Comparison of ENCODE assay signal across 8 cellular contexts in genomic region chr3:197737749-197738462, GRCh38. TPM values are rescaled to one million over a fixed set of nuclear protein-coding genes. Genes with fewer than 3 reads are reported as not detected.
DNase-seq lines count a peak whose midpoint lies in the region; TF ChIP-seq lines count a peak whose summit lies in the region.

No MANE protein-coding gene starts in this region.

- H3K36me3 ChIP-seq in OCI-LY7 (ENCODE audit: insufficient read depth, low read length) = peaks cover 9% of the 10 kb centered on the region
- H3K36me3 ChIP-seq in rectal smooth muscle tissue (ENCODE audit: control insufficient read depth, insufficient read depth, low read length) = no peaks in the 10 kb centered on the region

- H3K4me2 ChIP-seq in OCI-LY7 (ENCODE audit: low read length) = peak overlapping the region; percentile 87

- no peak for DNase-seq in GM12864 (ENCODE audit: low read depth)
- DNase-seq in OCI-LY7 (ENCODE audit: low spot score) = no peak
- no peak for DNase-seq in epithelial cell of proximal tubule (ENCODE audit: low read depth)
- no peak for DNase-seq in posterior vena cava (ENCODE audit: low spot score)
- no peak for DNase-seq in stimulated activated CD8-positive, alpha-beta memory T cell treated with anti-CD3 and anti-CD28 coated beads, Interleukin-4, amount 100 ng/mL, for 48 hours
- no peak for DNase-seq in activated CD4-positive, CD25-positive, alpha-beta regulatory T cell treated with anti-CD3 and anti-CD28 coated beads, Interleukin-2, amount 50 U/mL, for 72 hours
- no peak for DNase-seq in G401 (ENCODE audit: low spot score)

- no peak for TF ChIP-seq CTCF in GM12864 (IDR thresholded peaks at IDR 0.05; ENCODE audit: low read depth, low read length, missing control alignments)
- no peak for TF ChIP-seq CTCF in OCI-LY7 (conservative IDR thresholded peaks at IDR 0.05; ENCODE audit: low read length)
- no peak for TF ChIP-seq CTCF in epithelial cell of proximal tubule (conservative IDR thresholded peaks at IDR 0.05; ENCODE audit: low read depth, low read length)

- peaks cover 43% of the 10 kb centered on the region for H3K79me2 ChIP-seq in OCI-LY7 (ENCODE audit: insufficient read depth, low read depth, low read length)

- H4K20me1 ChIP-seq in OCI-LY7 (ENCODE audit: insufficient read depth, low read length) = no peaks in the 10 kb centered on the region

- peaks cover 42% of the 10 kb centered on the region for H3K4me1 ChIP-seq in OCI-LY7 (ENCODE audit: insufficient read depth, low read length, poor library complexity, severe bottlenecking)
- H3K4me1 ChIP-seq in rectal smooth muscle tissue (ENCODE audit: control insufficient read depth, insufficient read depth, low read length) = peaks cover 8% of the 10 kb centered on the region

- in situ Hi-C loops in G401 (cut with HindIII; ENCODE audit: low sequenced_read_pairs) = no loop called here

- intact Hi-C loops in OCI-LY7 (cut with micrococcal nuclease; ENCODE audit: unreplicated experiment) (loop anchor here (1.0 to 2.0 kb wide), 2 partner anchors 11 to 53 kb away; partner anchors contain the start of genes FYTTD1 and LRCH3), posterior vena cava (cut with DNase I) (no loop called here)

- no peaks in the 10 kb centered on the region for H3K27me3 ChIP-seq in rectal smooth muscle tissue (ENCODE audit: control insufficient read depth, insufficient read depth, low read length)

- CTCF ChIA-PET in OCI-LY7 (lab: Charles Lee; ENCODE audit: unreplicated experiment) = no interaction called here

- no peaks in the 10 kb centered on the region for H3K9me2 ChIP-seq in OCI-LY7 (ENCODE audit: insufficient read depth, low read length)

- BruUV-seq in OCI-LY7 (replicated peaks; lab: Mats Ljungman, UMichigan) = no TSS peak

- peak overlapping the region; percentile 60; the same call in 1 of the 2 replicates for H2AFZ ChIP-seq in OCI-LY7 (ENCODE audit: low read length)

- no peak overlapping the region for H3K9ac ChIP-seq in rectal smooth muscle tissue (ENCODE audit: low read length)

- H3K4me3 ChIP-seq in GM12864 (ENCODE audit: low read depth, low read length) (peak overlapping the region; percentile 92), OCI-LY7 (ENCODE audit: low read depth, low read length, poor library complexity, severe bottlenecking) (peak overlapping the region; percentile 83), epithelial cell of proximal tubule (ENCODE audit: low read depth, low read length) (peak overlapping the region; percentile 95), rectal smooth muscle tissue (ENCODE audit: low read length) (peak overlapping the region; percentile 78)

- POLR2A ChIA-PET in OCI-LY7 (lab: Charles Lee) = interaction anchor here (1.0 to 3.7 kb wide), 4 partner anchors 9 to 429 kb away, joined by 4 to 13 read pairs (median 4); no protein-coding TSS in a partner anchor

- H3K27ac ChIP-seq in OCI-LY7 (ENCODE audit: low read depth, low read length, poor library complexity, severe bottlenecking) (peak overlapping the region; percentile 62), rectal smooth muscle tissue (ENCODE audit: low read depth, low read length) (no peak overlapping the region)

- H3K9me3 ChIP-seq in OCI-LY7 (ENCODE audit: low read length) = no peaks in the 10 kb centered on the region

RNA-seq across cellular contexts. Expression of gene RUBCN, which starts 1.2 kb away (rescaled TPM):
- total RNA-seq in OCI-LY7 (2014; rRNA removed; shearing (Covaris generic)) = 37.1 and 45.1 TPM in 2 replicates
- total RNA-seq in OCI-LY7 (2022) = 48.4 and 56.7 TPM in 2 replicates
- 24.6 and 42.0 TPM in 2 replicates for total RNA-seq in epithelial cell of proximal tubule
- total RNA-seq in posterior vena cava = 10 to 100 TPM; 22.6 to 31.2 TPM
- 3.8 and 9.4 TPM in 2 replicates for total RNA-seq in G401 (2014; rRNA removed; shearing (Covaris generic))

RNA-seq across cellular contexts. Expression of gene FYTTD1, which starts 11.8 kb away (rescaled TPM):
- total RNA-seq in OCI-LY7 (2014; rRNA removed; shearing (Covaris generic)) = 47.6 and 63.8 TPM in 2 replicates
- total RNA-seq in OCI-LY7 (2022) (49.2 and 57.8 TPM in 2 replicates), epithelial cell of proximal tubule (21.0 and 26.0 TPM in 2 replicates), posterior vena cava (10 to 100 TPM; 56.2 to 75.1 TPM)
- 42.6 and 94.6 TPM in 2 replicates for total RNA-seq in G401 (2014; rRNA removed; shearing (Covaris generic))

RNA-seq across cellular contexts. Expression of gene LRCH3, which starts 53.1 kb away (rescaled TPM):
- 39.0 and 44.2 TPM in 2 replicates for total RNA-seq in OCI-LY7 (2014; rRNA removed; shearing (Covaris generic))
- total RNA-seq in OCI-LY7 (2022) = 52.6 and 53.0 TPM in 2 replicates
- total RNA-seq in epithelial cell of proximal tubule = 15.4 and 19.5 TPM in 2 replicates
- 10 to 100 TPM; 58.7 to 67.5 TPM for total RNA-seq in posterior vena cava
- 24.6 and 27.0 TPM in 2 replicates for total RNA-seq in G401 (2014; rRNA removed; shearing (Covaris generic))
